In genomic region chr7:41699532-41699931, GRCh38 we compare ENCODE assay signal across 10 cellular contexts. TPM values are rescaled to one million over a fixed set of nuclear protein-coding genes. Genes with fewer than 3 reads are reported as not detected.
DNase-seq lines count a peak whose midpoint lies in the region; TF ChIP-seq lines count a peak whose summit lies in the region.
"Had no signal": no experiment of that assay in that cellular context is flagged by ENCODE, and none has a peak within 500 bp of the region (broad histone marks: within the 10 kb centered on the region; RNA-seq: fewer than 3 reads in every experiment).

No MANE protein-coding gene starts in this region.

- H3K27me3 ChIP-seq in SJSA1 (replicated peaks): no peaks in the 10 kb centered on the region
- H3K27me3 ChIP-seq in neuron (ENCODE audit: insufficient read depth, low read length): no peaks in the 10 kb centered on the region

- no peak for TF ChIP-seq CTCF in AG09309 (IDR thresholded peaks at IDR 0.05; ENCODE audit: control insufficient read depth, insufficient read depth, low read depth, low read length, missing control alignments)
- TF ChIP-seq CTCF in foreskin fibroblast (IDR thresholded peaks at IDR 0.05; ENCODE audit: low read depth, low read length): no peak

- H3K4me1 ChIP-seq in SJSA1 (replicated peaks) (peaks cover 67% of the 10 kb centered on the region), neuron (ENCODE audit: insufficient read depth, low read length) (peaks cover 52% of the 10 kb centered on the region)

- H3K36me3 ChIP-seq in SJSA1 (peaks cover 40% of the 10 kb centered on the region), neuron (ENCODE audit: insufficient read depth, low read length) (no peaks in the 10 kb centered on the region)

- no peak overlapping the region for H2AFZ ChIP-seq in neuron (ENCODE audit: low read depth, low read length)

- peak overlapping the region; percentile 60 for H3K4me3 ChIP-seq in AG09309 (ENCODE audit: control insufficient read depth, low read depth, low read length)
- H3K4me3 ChIP-seq in SJSA1: peak overlapping the region; percentile 58
- H3K4me3 ChIP-seq in foreskin fibroblast (ENCODE audit: low read depth in 1 of 2, low read length in 2 of 2): peak overlapping the region; percentile 62 to 72
- H3K4me3 ChIP-seq in neuron (ENCODE audit: low read length): peak overlapping the region; percentile 71

- no peaks in the 10 kb centered on the region for H3K9me3 ChIP-seq in SJSA1 (replicated peaks)
- H3K9me3 ChIP-seq in neuron (ENCODE audit: low read length): no peaks in the 10 kb centered on the region

- peak overlapping the region; percentile 92 for H3K27ac ChIP-seq in SJSA1

- DNase-seq in AG09309 (ENCODE audit: low read depth): no peak
- DNase-seq in SJSA1 (ENCODE audit: low read depth in 1 of 2, low spot score in 2 of 2): peak in 1 of 2 experiments; percentile 55
- peak in 1 of 2 donors; percentile 43 for DNase-seq in foreskin fibroblast
- DNase-seq in NCI-H1436 (lab: John Stamatoyannopoulos, UW): no peak
- DNase-seq in HuH-7 (ENCODE audit: low spot score): no peak
- no peak for DNase-seq in GM19238 (ENCODE audit: insufficient read length, low spot score)
- DNase-seq in activated CD8-positive, alpha-beta memory T cell treated with anti-CD3 and anti-CD28 coated beads, Interleukin-2, amount 50 U/mL, for 48 hours: no peak
- DNase-seq: stimulated activated naive CD4-positive, alpha-beta T cell had no signal

RNA-seq across cellular contexts. Expression of gene INHBA, which starts 3.4 kb away (rescaled TPM):
- 14.3 and 20.2 TPM in 2 replicates for total RNA-seq in SJSA1 (2014; rRNA removed; shearing (Covaris generic))
- total RNA-seq: activated T-helper 17 cell treated with anti-CD3 and anti-CD28 coated beads, Interleukin-2, amount 50 U/mL, for 72 hours had no signal
